In the genomic region with DNA sequence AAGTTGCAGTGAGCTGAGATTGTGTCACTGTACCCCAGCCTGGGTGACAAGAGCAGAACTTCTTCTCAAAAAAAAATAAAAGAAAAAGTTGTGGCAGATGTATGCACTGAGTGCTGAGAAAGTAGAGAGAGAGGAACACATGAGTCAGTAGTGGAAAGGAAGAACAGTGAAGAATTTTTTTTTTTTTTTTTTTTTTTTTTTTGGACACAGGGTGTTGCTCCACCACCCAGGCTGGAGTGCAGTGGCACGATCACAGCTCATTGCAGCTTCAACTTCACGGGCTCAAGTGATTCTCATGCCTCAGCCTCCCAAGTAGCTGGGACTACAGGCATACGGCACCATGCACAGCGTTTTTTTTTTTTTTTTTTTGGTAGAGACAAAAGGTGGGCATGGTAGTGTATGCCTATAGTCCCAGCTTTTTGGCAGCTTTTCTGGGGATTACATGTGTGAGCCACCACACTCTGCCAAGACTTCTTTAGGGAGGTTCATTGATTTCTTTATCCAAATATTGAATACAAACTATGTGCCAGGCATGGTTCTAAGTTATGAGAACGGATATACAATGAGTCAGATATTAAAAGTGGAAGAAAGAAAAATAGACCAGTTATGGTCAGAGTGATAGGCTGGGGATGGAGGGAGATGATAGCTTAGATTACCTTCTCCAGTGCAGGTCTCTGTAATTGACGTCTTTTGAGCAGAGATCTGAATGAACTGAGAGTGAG, we compare ENCODE assay signal across 12 cellular contexts.
DNase-seq lines count a peak whose midpoint lies in the region; ATAC-seq and TF ChIP-seq lines count a peak whose summit lies in the region.
"Had no signal": no experiment of that assay in that cellular context is flagged by ENCODE, and none has a peak within 500 bp of the region (broad histone marks: within the 10 kb centered on the region; RNA-seq: fewer than 3 reads in every experiment).

No MANE protein-coding gene starts in this region.

- no TSS peak for BruUV-seq in mammary epithelial cell (replicated peaks; lab: Mats Ljungman, UMichigan)

- H3K27ac Mint-ChIP-seq in activated naive CD8-positive, alpha-beta T cell treated with anti-CD3 and anti-CD28 coated beads, Interleukin-2, amount 50 U/mL, for 24 hours = no peak overlapping the region
- no peak overlapping the region for H3K27ac Mint-ChIP-seq in activated naive CD8-positive, alpha-beta T cell treated with anti-CD3 and anti-CD28 coated beads for 36 hours

- peak overlapping the region; percentile 24 for H3K27ac ChIP-seq in mammary epithelial cell (ENCODE audit: insufficient read depth, low read depth, low read length)
- H3K27ac ChIP-seq in upper lobe of right lung = no peak overlapping the region
- H3K27ac ChIP-seq: HL-60 had no signal

- H3K4me3 Mint-ChIP-seq in activated naive CD8-positive, alpha-beta T cell treated with anti-CD3 and anti-CD28 coated beads, Interleukin-2, amount 50 U/mL, for 24 hours = no peak overlapping the region
- H3K4me3 Mint-ChIP-seq in activated naive CD8-positive, alpha-beta T cell treated with anti-CD3 and anti-CD28 coated beads for 36 hours = no peak overlapping the region

- peaks cover 17% of the 10 kb centered on the region for H3K27me3 Mint-ChIP-seq in activated naive CD8-positive, alpha-beta T cell treated with anti-CD3 and anti-CD28 coated beads, Interleukin-2, amount 50 U/mL, for 24 hours
- peaks cover 8% of the 10 kb centered on the region for H3K27me3 Mint-ChIP-seq in activated naive CD8-positive, alpha-beta T cell treated with anti-CD3 and anti-CD28 coated beads for 36 hours

- no peaks in the 10 kb centered on the region for H3K9me3 Mint-ChIP-seq in activated naive CD8-positive, alpha-beta T cell treated with anti-CD3 and anti-CD28 coated beads, Interleukin-2, amount 50 U/mL, for 24 hours
- no peaks in the 10 kb centered on the region for H3K9me3 Mint-ChIP-seq in activated naive CD8-positive, alpha-beta T cell treated with anti-CD3 and anti-CD28 coated beads for 36 hours

- no peaks in the 10 kb centered on the region for H3K4me1 Mint-ChIP-seq in activated naive CD8-positive, alpha-beta T cell treated with anti-CD3 and anti-CD28 coated beads, Interleukin-2, amount 50 U/mL, for 24 hours
- H3K4me1 Mint-ChIP-seq in activated naive CD8-positive, alpha-beta T cell treated with anti-CD3 and anti-CD28 coated beads for 36 hours = no peaks in the 10 kb centered on the region

- 61% methylated on average over 5 of the region's 6 CpGs for WGBS in mammary epithelial cell (ENCODE audit: low coverage, missing lambda C conversion rate)

- no peaks in the 10 kb centered on the region for H3K27me3 ChIP-seq in mammary epithelial cell (ENCODE audit: insufficient read depth, low read length)
- no peaks in the 10 kb centered on the region for H3K27me3 ChIP-seq in upper lobe of right lung

- H3K4me1 ChIP-seq in mammary epithelial cell (ENCODE audit: insufficient read depth, low read length) (peaks cover 45% of the 10 kb centered on the region), upper lobe of right lung (peaks cover 13% of the 10 kb centered on the region)

- H3K36me3 ChIP-seq in mammary epithelial cell (ENCODE audit: insufficient read depth, low read length) (peaks cover 12% of the 10 kb centered on the region), upper lobe of right lung (peaks cover 6% of the 10 kb centered on the region)

- no peak overlapping the region for H3K9ac ChIP-seq in mammary epithelial cell (ENCODE audit: insufficient read depth, low read length)

- CTCF ChIA-PET in mammary epithelial cell (lab: Charles Lee; ENCODE audit: low non-redundant PET) = no interaction called here

- intact Hi-C loops in mammary epithelial cell (cut with micrococcal nuclease) (no loop called here), upper lobe of right lung (cut with DNase I) (no loop called here)

- TF ChIP-seq CTCF in mammary epithelial cell (conservative IDR thresholded peaks at IDR 0.05 in 1 of 2, IDR thresholded peaks at IDR 0.05 in 1 of 2; ENCODE audit: extremely low read depth in 1 of 2, insufficient read depth in 1 of 2, low read depth in 1 of 2, low read length in 2 of 2) (no peak), upper lobe of right lung (IDR thresholded peaks at IDR 0.05) (no peak)

- peaks cover 91% of the 10 kb centered on the region for H3K79me2 ChIP-seq in mammary epithelial cell (ENCODE audit: insufficient read depth, low read length)

- H3K9me3 ChIP-seq in mammary epithelial cell (replicated peaks; ENCODE audit: insufficient read depth, low read length) = no peaks in the 10 kb centered on the region
- no peaks in the 10 kb centered on the region for H3K9me3 ChIP-seq in upper lobe of right lung

- H3K36me3 Mint-ChIP-seq in activated naive CD8-positive, alpha-beta T cell treated with anti-CD3 and anti-CD28 coated beads, Interleukin-2, amount 50 U/mL, for 24 hours (ENCODE audit: low read depth) = no peaks in the 10 kb centered on the region
- H3K36me3 Mint-ChIP-seq in activated naive CD8-positive, alpha-beta T cell treated with anti-CD3 and anti-CD28 coated beads for 36 hours = no peaks in the 10 kb centered on the region

- peak; percentile 49 for ATAC-seq in activated naive CD8-positive, alpha-beta T cell treated with anti-CD3 and anti-CD28 coated beads, Interleukin-2, amount 50 U/mL, for 24 hours
- ATAC-seq in left lobe of liver = peak; percentile 79
- peak; percentile 27 for ATAC-seq in upper lobe of right lung
- ATAC-seq in GM21528 (IDR thresholded peaks at IDR 0.05; ENCODE audit: low FRiP score, unreplicated experiment) = no peak

- H2AFZ ChIP-seq in mammary epithelial cell (ENCODE audit: low read depth, low read length) = no peak overlapping the region

- dilution Hi-C loops in mammary epithelial cell (cut with HindIII; ENCODE audit: low sequenced_read_pairs) = no loop called here

- no peaks in the 10 kb centered on the region for H4K20me1 ChIP-seq in mammary epithelial cell (ENCODE audit: insufficient read depth, low read length)

- H3K4me3 ChIP-seq in mammary epithelial cell (replicated peaks in 1 of 3; ENCODE audit: insufficient read depth in 1 of 3, low read depth in 2 of 3, low read length in 3 of 3) = no peak overlapping the region
- H3K4me3 ChIP-seq in upper lobe of right lung = no peak overlapping the region
- H3K4me3 ChIP-seq: dorsolateral prefrontal cortex had no signal

- no peak for DNase-seq in activated naive CD8-positive, alpha-beta T cell treated with anti-CD3 and anti-CD28 coated beads, Interleukin-2, amount 50 U/mL, for 24 hours
- DNase-seq in activated naive CD8-positive, alpha-beta T cell treated with anti-CD3 and anti-CD28 coated beads for 36 hours = no peak
- DNase-seq in mammary epithelial cell = peak; percentile 18
- no peak for DNase-seq in left lobe of liver (ENCODE audit: low spot score)
- DNase-seq in upper lobe of right lung = no peak
- no peak for DNase-seq in retina
- DNase-seq in activated gamma-delta T cell treated with Interleukin-2 at 50 U/mL for 16 hours = no peak
- DNase-seq: dorsolateral prefrontal cortex, NCI-H1436, occipital lobe had no signal

- in situ Hi-C loops in mammary epithelial cell (cut with MboI; ENCODE audit: low sequenced_read_pairs in 2 of 2) = no loop called here

- peak overlapping the region; percentile 2 for H3K4me2 ChIP-seq in mammary epithelial cell (ENCODE audit: insufficient read depth, low read depth, low read length)
